ENCODE assay signal across 7 cellular contexts in the genomic region with DNA sequence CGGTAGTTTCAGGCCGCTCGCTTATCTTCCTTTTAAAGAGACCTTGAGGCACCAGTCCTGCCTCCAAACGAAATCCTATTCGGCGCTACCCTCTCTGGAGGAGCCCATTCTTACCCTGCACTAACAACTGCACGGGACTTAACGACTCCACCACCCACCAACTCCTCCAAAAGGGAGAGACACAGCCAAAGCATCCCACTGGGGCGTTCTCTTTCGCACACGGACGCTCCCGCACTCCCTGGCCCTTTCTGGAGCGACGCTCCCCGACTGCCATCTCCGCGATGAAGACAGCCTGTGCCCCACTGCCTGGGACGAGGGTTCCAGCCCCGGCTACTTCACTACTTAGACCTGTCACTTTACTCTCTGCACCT. TPM values are rescaled to one million over a fixed set of nuclear protein-coding genes. Genes with fewer than 3 reads are reported as not detected.
DNase-seq lines count a peak whose midpoint lies in the region; ATAC-seq, FAIRE-seq and TF ChIP-seq lines count a peak whose summit lies in the region.

No MANE protein-coding gene starts in this region.

- H3K9me3 ChIP-seq in transverse colon = no peaks in the 10 kb centered on the region

- H3K36me3 Mint-ChIP-seq in IgD-negative memory B cell = peaks cover 3% of the 10 kb centered on the region
- H3K36me3 Mint-ChIP-seq in memory B cell = no peaks in the 10 kb centered on the region

- in situ Hi-C loops in transverse colon (cut with MboI; ENCODE audit: low pct_ligation_motif_present in 1 of 4, low pct_unique_long_range_greater_than_20kb in 1 of 4, low sequenced_read_pairs in 3 of 4) = no loop called here

- DNase-seq in GM19239 (ENCODE audit: insufficient read length, low spot score) (no peak), cerebellar cortex (ENCODE audit: low spot score) (peak; percentile 44), memory B cell (ENCODE audit: low spot score in 2 of 2) (no peak), transverse colon (no peak), T-helper 9 cell (no peak)

- no peak for ATAC-seq in memory B cell (ENCODE audit: low read depth)
- no peak for ATAC-seq in HG02678 (IDR thresholded peaks at IDR 0.05; ENCODE audit: unreplicated experiment)

- no peak for TF ChIP-seq CTCF in transverse colon (IDR thresholded peaks at IDR 0.05)

- H3K36me3 ChIP-seq in transverse colon = no peaks in the 10 kb centered on the region

- peak overlapping the region; percentile 92 to 99 (median 95) for H3K27ac Mint-ChIP-seq in IgD-negative memory B cell
- peak overlapping the region; percentile 99 for H3K27ac Mint-ChIP-seq in memory B cell

- no peak for TF ChIP-seq POLR2A in transverse colon (IDR thresholded peaks at IDR 0.05)

- WGBS in transverse colon (ENCODE audit: low coverage in 1 of 2), 2 donors = 36 to 40% methylated on average over 1 to 20 of the region's 20 CpGs

- H3K4me1 Mint-ChIP-seq in IgD-negative memory B cell (peaks cover 29 to 43% (median 37%) of the 10 kb centered on the region in 3 donors), memory B cell (peaks cover 34% of the 10 kb centered on the region)

- H3K4me3 ChIP-seq in transverse colon = peak overlapping the region; percentile 61 to 85 (median 73)

- no peaks in the 10 kb centered on the region for H3K27me3 ChIP-seq in transverse colon

- H3K27me3 Mint-ChIP-seq in IgD-negative memory B cell (no peaks in the 10 kb centered on the region), memory B cell (no peaks in the 10 kb centered on the region)

- intact Hi-C loops in transverse colon (cut with DNase I; ENCODE audit: low total_unique reads) = no loop called here

- peaks cover 0 to 49% (median 8%) of the 10 kb centered on the region in 4 donors for H3K4me1 ChIP-seq in transverse colon

- no peak for TF ChIP-seq EP300 in transverse colon (IDR thresholded peaks at IDR 0.05; ENCODE audit: low read depth)

- H3K9me3 Mint-ChIP-seq in IgD-negative memory B cell = peaks cover 0 to 1% (median 0%) of the 10 kb centered on the region in 3 donors
- H3K9me3 Mint-ChIP-seq in memory B cell = no peaks in the 10 kb centered on the region

- H3K4me3 Mint-ChIP-seq in IgD-negative memory B cell (peak overlapping the region; percentile 97 to 98 (median 97)), memory B cell (peak overlapping the region; percentile 94)

- FAIRE-seq in GM19239 (lab: Jason Lieb, UNC) = peak; percentile 77

- peak overlapping the region; percentile 89 to 95 (median 93) for H3K27ac ChIP-seq in transverse colon

RNA-seq across cellular contexts. Expression of a gene that starts 0.6 kb away (rescaled TPM):
- 4.2 TPM for polyA plus RNA-seq in IgD-negative memory B cell
- 10 to 100 TPM in 3 of 4 donors, 1 to 10 TPM in 1; 8.0 to 42.3 (median 28.9) TPM for total RNA-seq in transverse colon

RNA-seq across cellular contexts. Expression of a gene that starts 12.6 kb away (rescaled TPM):
- polyA plus RNA-seq in IgD-negative memory B cell = 12.1 TPM
- total RNA-seq in transverse colon = 1 to 10 TPM in 1 of 4 donors, under 1 TPM in 1, not detected in 2; 0.68 to 1.6 TPM
